In the genomic region with DNA sequence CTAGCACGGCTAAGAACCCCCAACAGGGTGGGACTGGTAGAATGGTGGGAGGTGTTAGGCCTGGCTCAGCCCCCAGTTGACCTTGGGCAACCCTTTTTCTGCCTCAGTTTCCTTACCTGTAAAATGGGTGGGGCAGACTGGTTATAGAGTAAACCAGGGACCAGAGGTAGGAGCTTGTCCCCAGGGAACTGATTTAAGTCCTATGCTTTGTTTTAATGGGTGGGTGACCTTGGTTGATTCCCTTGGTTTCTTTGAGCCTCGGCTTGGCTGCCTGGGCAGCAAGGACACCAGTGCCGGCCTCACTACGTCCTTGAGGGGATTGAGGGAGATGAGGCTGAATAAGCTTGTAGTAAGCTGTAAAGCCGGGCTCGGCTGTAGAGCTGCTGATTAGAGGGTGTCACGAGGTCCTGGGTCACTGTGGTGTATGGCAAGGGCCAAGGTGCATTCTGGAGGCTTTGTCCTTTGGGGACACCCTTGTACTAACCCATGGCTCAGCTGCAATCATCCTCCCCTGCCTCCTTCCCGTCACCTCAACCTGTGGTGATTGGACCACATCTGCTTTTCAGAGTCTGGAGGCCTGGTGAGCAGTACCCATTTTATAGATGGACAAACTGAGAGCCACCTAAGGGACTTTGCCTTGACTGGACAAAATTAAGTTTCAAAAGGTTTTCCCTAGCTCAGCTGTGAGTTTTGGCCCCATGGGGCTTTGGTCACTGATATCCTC, we compare ENCODE assay signal across 1 cellular context.
A peak's percentile ranks its signal among the peaks of the same experiment; 100 is the strongest.
TF ChIP-seq lines count a peak whose summit lies in the region.

No MANE protein-coding gene starts in this region.

TF ChIP-seq in K562, 482 proteins besides CTCF, POLR2A, EP300 and RAD21 (continued from another document and continues in another):
- TF ChIP-seq, protein P1, sequence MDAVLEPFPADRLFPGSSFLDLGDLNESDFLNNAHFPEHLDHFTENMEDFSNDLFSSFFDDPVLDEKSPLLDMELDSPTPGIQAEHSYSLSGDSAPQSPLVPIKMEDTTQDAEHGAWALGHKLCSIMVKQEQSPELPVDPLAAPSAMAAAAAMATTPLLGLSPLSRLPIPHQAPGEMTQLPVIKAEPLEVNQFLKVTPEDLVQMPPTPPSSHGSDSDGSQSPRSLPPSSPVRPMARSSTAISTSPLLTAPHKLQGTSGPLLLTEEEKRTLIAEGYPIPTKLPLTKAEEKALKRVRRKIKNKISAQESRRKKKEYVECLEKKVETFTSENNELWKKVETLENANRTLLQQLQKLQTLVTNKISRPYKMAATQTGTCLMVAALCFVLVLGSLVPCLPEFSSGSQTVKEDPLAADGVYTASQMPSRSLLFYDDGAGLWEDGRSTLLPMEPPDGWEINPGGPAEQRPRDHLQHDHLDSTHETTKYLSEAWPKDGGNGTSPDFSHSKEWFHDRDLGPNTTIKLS (IDR thresholded peaks at IDR 0.05; ENCODE audit: borderline replicate concordance, low read depth): no peak
- no peak for TF ChIP-seq PURB (CRISPR knock-in tag; IDR thresholded peaks at IDR 0.05; ENCODE audit: low read depth)
- TF ChIP-seq ZNF197 (CRISPR knock-in tag; IDR thresholded peaks at IDR 0.05; ENCODE audit: low read depth): no peak
- 0 out of 2 replicates have a peak, but pooled peaks have one; percentile 29 for TF ChIP-seq GABPB1 (CRISPR knock-in tag; IDR thresholded peaks at IDR 0.05)
- no peak for TF ChIP-seq THRAP3 (IDR thresholded peaks at IDR 0.05; ENCODE audit: borderline replicate concordance)
- TF ChIP-seq GTF2A2 (tag; IDR thresholded peaks at IDR 0.05): peak; percentile 32; the same call in 1 of the 2 replicates
- TF ChIP-seq, protein P2, sequence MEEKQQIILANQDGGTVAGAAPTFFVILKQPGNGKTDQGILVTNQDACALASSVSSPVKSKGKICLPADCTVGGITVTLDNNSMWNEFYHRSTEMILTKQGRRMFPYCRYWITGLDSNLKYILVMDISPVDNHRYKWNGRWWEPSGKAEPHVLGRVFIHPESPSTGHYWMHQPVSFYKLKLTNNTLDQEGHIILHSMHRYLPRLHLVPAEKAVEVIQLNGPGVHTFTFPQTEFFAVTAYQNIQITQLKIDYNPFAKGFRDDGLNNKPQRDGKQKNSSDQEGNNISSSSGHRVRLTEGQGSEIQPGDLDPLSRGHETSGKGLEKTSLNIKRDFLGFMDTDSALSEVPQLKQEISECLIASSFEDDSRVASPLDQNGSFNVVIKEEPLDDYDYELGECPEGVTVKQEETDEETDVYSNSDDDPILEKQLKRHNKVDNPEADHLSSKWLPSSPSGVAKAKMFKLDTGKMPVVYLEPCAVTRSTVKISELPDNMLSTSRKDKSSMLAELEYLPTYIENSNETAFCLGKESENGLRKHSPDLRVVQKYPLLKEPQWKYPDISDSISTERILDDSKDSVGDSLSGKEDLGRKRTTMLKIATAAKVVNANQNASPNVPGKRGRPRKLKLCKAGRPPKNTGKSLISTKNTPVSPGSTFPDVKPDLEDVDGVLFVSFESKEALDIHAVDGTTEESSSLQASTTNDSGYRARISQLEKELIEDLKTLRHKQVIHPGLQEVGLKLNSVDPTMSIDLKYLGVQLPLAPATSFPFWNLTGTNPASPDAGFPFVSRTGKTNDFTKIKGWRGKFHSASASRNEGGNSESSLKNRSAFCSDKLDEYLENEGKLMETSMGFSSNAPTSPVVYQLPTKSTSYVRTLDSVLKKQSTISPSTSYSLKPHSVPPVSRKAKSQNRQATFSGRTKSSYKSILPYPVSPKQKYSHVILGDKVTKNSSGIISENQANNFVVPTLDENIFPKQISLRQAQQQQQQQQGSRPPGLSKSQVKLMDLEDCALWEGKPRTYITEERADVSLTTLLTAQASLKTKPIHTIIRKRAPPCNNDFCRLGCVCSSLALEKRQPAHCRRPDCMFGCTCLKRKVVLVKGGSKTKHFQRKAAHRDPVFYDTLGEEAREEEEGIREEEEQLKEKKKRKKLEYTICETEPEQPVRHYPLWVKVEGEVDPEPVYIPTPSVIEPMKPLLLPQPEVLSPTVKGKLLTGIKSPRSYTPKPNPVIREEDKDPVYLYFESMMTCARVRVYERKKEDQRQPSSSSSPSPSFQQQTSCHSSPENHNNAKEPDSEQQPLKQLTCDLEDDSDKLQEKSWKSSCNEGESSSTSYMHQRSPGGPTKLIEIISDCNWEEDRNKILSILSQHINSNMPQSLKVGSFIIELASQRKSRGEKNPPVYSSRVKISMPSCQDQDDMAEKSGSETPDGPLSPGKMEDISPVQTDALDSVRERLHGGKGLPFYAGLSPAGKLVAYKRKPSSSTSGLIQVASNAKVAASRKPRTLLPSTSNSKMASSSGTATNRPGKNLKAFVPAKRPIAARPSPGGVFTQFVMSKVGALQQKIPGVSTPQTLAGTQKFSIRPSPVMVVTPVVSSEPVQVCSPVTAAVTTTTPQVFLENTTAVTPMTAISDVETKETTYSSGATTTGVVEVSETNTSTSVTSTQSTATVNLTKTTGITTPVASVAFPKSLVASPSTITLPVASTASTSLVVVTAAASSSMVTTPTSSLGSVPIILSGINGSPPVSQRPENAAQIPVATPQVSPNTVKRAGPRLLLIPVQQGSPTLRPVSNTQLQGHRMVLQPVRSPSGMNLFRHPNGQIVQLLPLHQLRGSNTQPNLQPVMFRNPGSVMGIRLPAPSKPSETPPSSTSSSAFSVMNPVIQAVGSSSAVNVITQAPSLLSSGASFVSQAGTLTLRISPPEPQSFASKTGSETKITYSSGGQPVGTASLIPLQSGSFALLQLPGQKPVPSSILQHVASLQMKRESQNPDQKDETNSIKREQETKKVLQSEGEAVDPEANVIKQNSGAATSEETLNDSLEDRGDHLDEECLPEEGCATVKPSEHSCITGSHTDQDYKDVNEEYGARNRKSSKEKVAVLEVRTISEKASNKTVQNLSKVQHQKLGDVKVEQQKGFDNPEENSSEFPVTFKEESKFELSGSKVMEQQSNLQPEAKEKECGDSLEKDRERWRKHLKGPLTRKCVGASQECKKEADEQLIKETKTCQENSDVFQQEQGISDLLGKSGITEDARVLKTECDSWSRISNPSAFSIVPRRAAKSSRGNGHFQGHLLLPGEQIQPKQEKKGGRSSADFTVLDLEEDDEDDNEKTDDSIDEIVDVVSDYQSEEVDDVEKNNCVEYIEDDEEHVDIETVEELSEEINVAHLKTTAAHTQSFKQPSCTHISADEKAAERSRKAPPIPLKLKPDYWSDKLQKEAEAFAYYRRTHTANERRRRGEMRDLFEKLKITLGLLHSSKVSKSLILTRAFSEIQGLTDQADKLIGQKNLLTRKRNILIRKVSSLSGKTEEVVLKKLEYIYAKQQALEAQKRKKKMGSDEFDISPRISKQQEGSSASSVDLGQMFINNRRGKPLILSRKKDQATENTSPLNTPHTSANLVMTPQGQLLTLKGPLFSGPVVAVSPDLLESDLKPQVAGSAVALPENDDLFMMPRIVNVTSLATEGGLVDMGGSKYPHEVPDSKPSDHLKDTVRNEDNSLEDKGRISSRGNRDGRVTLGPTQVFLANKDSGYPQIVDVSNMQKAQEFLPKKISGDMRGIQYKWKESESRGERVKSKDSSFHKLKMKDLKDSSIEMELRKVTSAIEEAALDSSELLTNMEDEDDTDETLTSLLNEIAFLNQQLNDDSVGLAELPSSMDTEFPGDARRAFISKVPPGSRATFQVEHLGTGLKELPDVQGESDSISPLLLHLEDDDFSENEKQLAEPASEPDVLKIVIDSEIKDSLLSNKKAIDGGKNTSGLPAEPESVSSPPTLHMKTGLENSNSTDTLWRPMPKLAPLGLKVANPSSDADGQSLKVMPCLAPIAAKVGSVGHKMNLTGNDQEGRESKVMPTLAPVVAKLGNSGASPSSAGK (IDR thresholded peaks at IDR 0.05): no peak
- TF ChIP-seq NR2C2 (CRISPR knock-in tag; IDR thresholded peaks at IDR 0.05): no peak
- TF ChIP-seq NR2C2 (tag; IDR thresholded peaks at IDR 0.05): peak; percentile 60
- 0 out of 2 replicates have a peak, but pooled peaks have one; percentile 54 for TF ChIP-seq CC2D1A (IDR thresholded peaks at IDR 0.05)
- TF ChIP-seq EZH2 (IDR thresholded peaks at IDR 0.05; ENCODE audit: borderline replicate concordance, low read depth, low read length): no peak
- TF ChIP-seq SRSF3 (IDR thresholded peaks at IDR 0.05; ENCODE audit: insufficient read depth, low read length): no peak
- TF ChIP-seq, protein P3, sequence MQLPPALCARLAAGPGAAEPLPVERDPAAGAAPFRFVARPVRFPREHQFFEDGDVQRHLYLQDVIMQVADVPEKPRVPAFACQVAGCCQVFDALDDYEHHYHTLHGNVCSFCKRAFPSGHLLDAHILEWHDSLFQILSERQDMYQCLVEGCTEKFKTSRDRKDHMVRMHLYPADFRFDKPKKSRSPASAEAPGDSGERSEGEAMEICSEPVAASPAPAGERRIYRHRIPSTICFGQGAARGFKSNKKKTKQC (CRISPR knock-in tag; IDR thresholded peaks at IDR 0.05): no peak; the same call in 1 of the 2 replicates
- 0 out of 2 replicates have a peak, but pooled peaks have one; percentile 8 for TF ChIP-seq TAL1 (IDR thresholded peaks at IDR 0.05)
- TF ChIP-seq ETV1 (tag; conservative IDR thresholded peaks at IDR 0.05; ENCODE audit: low read depth): no peak
- no peak for TF ChIP-seq NEUROD1 (IDR thresholded peaks at IDR 0.05; ENCODE audit: borderline replicate concordance, low read depth, low read length, partially characterized antibody)
- TF ChIP-seq EGR1 (conservative IDR thresholded peaks at IDR 0.05): no peak
- TF ChIP-seq WHSC1 (IDR thresholded peaks at IDR 0.05; ENCODE audit: low read length): no peak
- TF ChIP-seq, protein P4, sequence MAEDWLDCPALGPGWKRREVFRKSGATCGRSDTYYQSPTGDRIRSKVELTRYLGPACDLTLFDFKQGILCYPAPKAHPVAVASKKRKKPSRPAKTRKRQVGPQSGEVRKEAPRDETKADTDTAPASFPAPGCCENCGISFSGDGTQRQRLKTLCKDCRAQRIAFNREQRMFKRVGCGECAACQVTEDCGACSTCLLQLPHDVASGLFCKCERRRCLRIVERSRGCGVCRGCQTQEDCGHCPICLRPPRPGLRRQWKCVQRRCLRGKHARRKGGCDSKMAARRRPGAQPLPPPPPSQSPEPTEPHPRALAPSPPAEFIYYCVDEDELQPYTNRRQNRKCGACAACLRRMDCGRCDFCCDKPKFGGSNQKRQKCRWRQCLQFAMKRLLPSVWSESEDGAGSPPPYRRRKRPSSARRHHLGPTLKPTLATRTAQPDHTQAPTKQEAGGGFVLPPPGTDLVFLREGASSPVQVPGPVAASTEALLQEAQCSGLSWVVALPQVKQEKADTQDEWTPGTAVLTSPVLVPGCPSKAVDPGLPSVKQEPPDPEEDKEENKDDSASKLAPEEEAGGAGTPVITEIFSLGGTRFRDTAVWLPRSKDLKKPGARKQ (CRISPR knock-in tag; IDR thresholded peaks at IDR 0.05): no peak
- no peak for TF ChIP-seq SIN3B (IDR thresholded peaks at IDR 0.05; ENCODE audit: low read depth)
- TF ChIP-seq, protein P5, sequence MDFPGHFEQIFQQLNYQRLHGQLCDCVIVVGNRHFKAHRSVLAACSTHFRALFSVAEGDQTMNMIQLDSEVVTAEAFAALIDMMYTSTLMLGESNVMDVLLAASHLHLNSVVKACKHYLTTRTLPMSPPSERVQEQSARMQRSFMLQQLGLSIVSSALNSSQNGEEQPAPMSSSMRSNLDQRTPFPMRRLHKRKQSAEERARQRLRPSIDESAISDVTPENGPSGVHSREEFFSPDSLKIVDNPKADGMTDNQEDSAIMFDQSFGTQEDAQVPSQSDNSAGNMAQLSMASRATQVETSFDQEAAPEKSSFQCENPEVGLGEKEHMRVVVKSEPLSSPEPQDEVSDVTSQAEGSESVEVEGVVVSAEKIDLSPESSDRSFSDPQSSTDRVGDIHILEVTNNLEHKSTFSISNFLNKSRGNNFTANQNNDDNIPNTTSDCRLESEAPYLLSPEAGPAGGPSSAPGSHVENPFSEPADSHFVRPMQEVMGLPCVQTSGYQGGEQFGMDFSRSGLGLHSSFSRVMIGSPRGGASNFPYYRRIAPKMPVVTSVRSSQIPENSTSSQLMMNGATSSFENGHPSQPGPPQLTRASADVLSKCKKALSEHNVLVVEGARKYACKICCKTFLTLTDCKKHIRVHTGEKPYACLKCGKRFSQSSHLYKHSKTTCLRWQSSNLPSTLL (IDR thresholded peaks at IDR 0.05): no peak
- TF ChIP-seq, protein P6, sequence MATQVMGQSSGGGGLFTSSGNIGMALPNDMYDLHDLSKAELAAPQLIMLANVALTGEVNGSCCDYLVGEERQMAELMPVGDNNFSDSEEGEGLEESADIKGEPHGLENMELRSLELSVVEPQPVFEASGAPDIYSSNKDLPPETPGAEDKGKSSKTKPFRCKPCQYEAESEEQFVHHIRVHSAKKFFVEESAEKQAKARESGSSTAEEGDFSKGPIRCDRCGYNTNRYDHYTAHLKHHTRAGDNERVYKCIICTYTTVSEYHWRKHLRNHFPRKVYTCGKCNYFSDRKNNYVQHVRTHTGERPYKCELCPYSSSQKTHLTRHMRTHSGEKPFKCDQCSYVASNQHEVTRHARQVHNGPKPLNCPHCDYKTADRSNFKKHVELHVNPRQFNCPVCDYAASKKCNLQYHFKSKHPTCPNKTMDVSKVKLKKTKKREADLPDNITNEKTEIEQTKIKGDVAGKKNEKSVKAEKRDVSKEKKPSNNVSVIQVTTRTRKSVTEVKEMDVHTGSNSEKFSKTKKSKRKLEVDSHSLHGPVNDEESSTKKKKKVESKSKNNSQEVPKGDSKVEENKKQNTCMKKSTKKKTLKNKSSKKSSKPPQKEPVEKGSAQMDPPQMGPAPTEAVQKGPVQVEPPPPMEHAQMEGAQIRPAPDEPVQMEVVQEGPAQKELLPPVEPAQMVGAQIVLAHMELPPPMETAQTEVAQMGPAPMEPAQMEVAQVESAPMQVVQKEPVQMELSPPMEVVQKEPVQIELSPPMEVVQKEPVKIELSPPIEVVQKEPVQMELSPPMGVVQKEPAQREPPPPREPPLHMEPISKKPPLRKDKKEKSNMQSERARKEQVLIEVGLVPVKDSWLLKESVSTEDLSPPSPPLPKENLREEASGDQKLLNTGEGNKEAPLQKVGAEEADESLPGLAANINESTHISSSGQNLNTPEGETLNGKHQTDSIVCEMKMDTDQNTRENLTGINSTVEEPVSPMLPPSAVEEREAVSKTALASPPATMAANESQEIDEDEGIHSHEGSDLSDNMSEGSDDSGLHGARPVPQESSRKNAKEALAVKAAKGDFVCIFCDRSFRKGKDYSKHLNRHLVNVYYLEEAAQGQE (CRISPR knock-in tag; IDR thresholded peaks at IDR 0.05; ENCODE audit: low read depth): no peak
- TF ChIP-seq, protein P7, sequence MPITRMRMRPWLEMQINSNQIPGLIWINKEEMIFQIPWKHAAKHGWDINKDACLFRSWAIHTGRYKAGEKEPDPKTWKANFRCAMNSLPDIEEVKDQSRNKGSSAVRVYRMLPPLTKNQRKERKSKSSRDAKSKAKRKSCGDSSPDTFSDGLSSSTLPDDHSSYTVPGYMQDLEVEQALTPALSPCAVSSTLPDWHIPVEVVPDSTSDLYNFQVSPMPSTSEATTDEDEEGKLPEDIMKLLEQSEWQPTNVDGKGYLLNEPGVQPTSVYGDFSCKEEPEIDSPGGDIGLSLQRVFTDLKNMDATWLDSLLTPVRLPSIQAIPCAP (CRISPR knock-in tag; IDR thresholded peaks at IDR 0.05; ENCODE audit: borderline replicate concordance): no peak
- no peak; the same call in 1 of the 2 replicates for TF ChIP-seq STAT5A (IDR thresholded peaks at IDR 0.05; ENCODE audit: borderline replicate concordance, low read length)
- no peak for TF ChIP-seq ZEB2 (IDR thresholded peaks at IDR 0.05)
- TF ChIP-seq, protein P8, sequence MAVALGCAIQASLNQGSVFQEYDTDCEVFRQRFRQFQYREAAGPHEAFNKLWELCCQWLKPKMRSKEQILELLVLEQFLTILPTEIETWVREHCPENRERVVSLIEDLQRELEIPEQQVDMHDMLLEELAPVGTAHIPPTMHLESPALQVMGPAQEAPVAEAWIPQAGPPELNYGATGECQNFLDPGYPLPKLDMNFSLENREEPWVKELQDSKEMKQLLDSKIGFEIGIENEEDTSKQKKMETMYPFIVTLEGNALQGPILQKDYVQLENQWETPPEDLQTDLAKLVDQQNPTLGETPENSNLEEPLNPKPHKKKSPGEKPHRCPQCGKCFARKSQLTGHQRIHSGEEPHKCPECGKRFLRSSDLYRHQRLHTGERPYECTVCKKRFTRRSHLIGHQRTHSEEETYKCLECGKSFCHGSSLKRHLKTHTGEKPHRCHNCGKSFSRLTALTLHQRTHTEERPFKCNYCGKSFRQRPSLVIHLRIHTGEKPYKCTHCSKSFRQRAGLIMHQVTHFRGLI (CRISPR knock-in tag; IDR thresholded peaks at IDR 0.05): peak; percentile 67; the same call in 1 of the 2 replicates
